ENCODE assay signal across 18 cellular contexts in the genomic region with DNA sequence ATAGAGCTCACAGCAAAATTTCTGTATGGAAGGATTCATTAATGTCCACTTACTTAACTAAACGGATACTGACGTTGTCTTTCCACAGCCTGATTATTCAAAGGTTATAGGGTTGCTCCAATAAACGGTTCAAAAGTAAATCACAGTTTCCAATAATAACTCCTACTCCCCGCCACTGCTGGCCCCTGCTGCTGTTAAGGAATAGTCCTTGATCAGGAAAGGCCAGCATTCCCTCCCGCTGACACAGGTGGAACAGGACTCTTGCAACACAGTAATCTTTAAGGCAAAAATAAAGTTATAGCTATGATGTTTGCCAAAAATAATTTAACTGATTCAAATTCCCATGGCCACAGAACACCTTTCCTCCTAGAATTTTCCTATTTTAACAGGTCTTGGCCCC. TPM values are rescaled to one million over a fixed set of nuclear protein-coding genes. Genes with fewer than 3 reads are reported as not detected.
DNase-seq lines count a peak whose midpoint lies in the region; ATAC-seq, FAIRE-seq and TF ChIP-seq lines count a peak whose summit lies in the region.
"Had no signal": no experiment of that assay in that cellular context is flagged by ENCODE, and none has a peak within 500 bp of the region (broad histone marks: within the 10 kb centered on the region; RNA-seq: fewer than 3 reads in every experiment).

No MANE protein-coding gene starts in this region.

- H4K20me1 ChIP-seq in GM23338 (replicated peaks; ENCODE audit: insufficient read depth) (peaks cover 6% of the 10 kb centered on the region; the same call in 1 of the 2 replicates), astrocyte (ENCODE audit: insufficient read depth, low read length) (peaks cover 66% of the 10 kb centered on the region)

- no peak overlapping the region; the same call in 1 of the 2 replicates for H3K27ac Mint-ChIP-seq in GM23338
- H3K27ac Mint-ChIP-seq in astrocyte (ENCODE audit: unreplicated experiment): peak overlapping the region; percentile 45
- H3K27ac Mint-ChIP-seq: activated naive CD4-positive, alpha-beta T cell treated with anti-CD3 and anti-CD28 coated beads, Interleukin-2, amount 50 U/mL, for 24 hours; natural killer cell treated with Interleukin-12 subunit alpha and Interleukin-12 subunit beta and Interleukin-15 and Interleukin-18, amount 100 ng/mL, for 72 hours; T-helper 1 cell treated with Interleukin-12 subunit alpha and Interleukin-12 subunit beta and Interleukin-4 antibody, amounts not matched to agents 30 μg/mL and 1 μg/mL, for 36 hours had no signal

- FAIRE-seq in astrocyte (lab: Jason Lieb, UNC) (no peak), pancreas (lab: Jason Lieb, UNC) (no peak)
- FAIRE-seq: H54 had no signal

- intact Hi-C loops in left cardiac atrium (cut with DNase I): loop anchor here in 1 of 2 donors (2.0 kb wide), 1 partner anchor 51 kb away; no protein-coding TSS in a partner anchor
- intact Hi-C loops in pancreas (cut with DNase I): loop anchor here in 1 of 3 donors (10.0 kb wide), 1 partner anchor 45 kb away; no protein-coding TSS in a partner anchor

- peaks cover 37% of the 10 kb centered on the region for H3K4me1 ChIP-seq in GM23338 (ENCODE audit: insufficient read depth)
- peaks cover 9% of the 10 kb centered on the region for H3K4me1 ChIP-seq in astrocyte (ENCODE audit: insufficient read depth, low read length)
- peaks cover 10 to 22% (median 13%) of the 10 kb centered on the region in 3 donors for H3K4me1 ChIP-seq in pancreas
- peaks cover 6% of the 10 kb centered on the region for H3K4me1 ChIP-seq in mesendoderm (ENCODE audit: control insufficient read depth, low read depth, low read length)
- H3K4me1 ChIP-seq: BE2C had no signal

- H3K36me3 ChIP-seq in GM23338 (ENCODE audit: insufficient read depth) (no peaks in the 10 kb centered on the region), astrocyte (ENCODE audit: insufficient read depth, low read length) (peaks cover 3% of the 10 kb centered on the region), pancreas (no peaks in the 10 kb centered on the region), mesendoderm (ENCODE audit: control insufficient read depth, insufficient read depth, low read length) (no peaks in the 10 kb centered on the region)
- H3K36me3 ChIP-seq: BE2C had no signal

- H3K18ac ChIP-seq in mesendoderm (ENCODE audit: low read length): no peak overlapping the region

- H3K9me3 Mint-ChIP-seq in GM23338 (no peaks in the 10 kb centered on the region), astrocyte (ENCODE audit: unreplicated experiment) (no peaks in the 10 kb centered on the region)
- H3K9me3 Mint-ChIP-seq: activated naive CD4-positive, alpha-beta T cell treated with anti-CD3 and anti-CD28 coated beads, Interleukin-2, amount 50 U/mL, for 24 hours; natural killer cell treated with Interleukin-12 subunit alpha and Interleukin-12 subunit beta and Interleukin-15 and Interleukin-18, amount 100 ng/mL, for 72 hours; T-helper 1 cell treated with Interleukin-12 subunit alpha and Interleukin-12 subunit beta and Interleukin-4 antibody, amounts not matched to agents 30 μg/mL and 1 μg/mL, for 36 hours had no signal

- H3K79me2 ChIP-seq in GM23338 (replicated peaks; ENCODE audit: insufficient read depth) (peaks cover 70% of the 10 kb centered on the region), astrocyte (ENCODE audit: insufficient read depth, low read length) (peaks cover 90% of the 10 kb centered on the region), mesendoderm (ENCODE audit: control insufficient read depth, insufficient read depth, low read length) (peaks cover 7% of the 10 kb centered on the region)

- H3K4me3 ChIP-seq in GM23338: peak overlapping the region; percentile 44; the same call in 1 of the 2 replicates
- H3K4me3 ChIP-seq in astrocyte (ENCODE audit: insufficient read depth, low read depth, low read length): no peak overlapping the region
- H3K4me3 ChIP-seq in pancreas: no peak overlapping the region
- no peak overlapping the region for H3K4me3 ChIP-seq in mesendoderm (ENCODE audit: low read length)

- DNase-seq in GM23338 (ENCODE audit: low spot score): peak; percentile 30
- peak; percentile 27 for DNase-seq in astrocyte (ENCODE audit: low read depth)
- no peak for DNase-seq in left cardiac atrium
- DNase-seq in pancreas: no peak
- DNase-seq in mesenteric fat pad (ENCODE audit: low spot score): no peak
- no peak for DNase-seq in SIG-M5 treated with dmso at 0.1 percent for 504 hours (lab: John Stamatoyannopoulos, UW; ENCODE audit: unreplicated experiment)
- DNase-seq in mesendoderm: no peak
- DNase-seq: activated CD8-positive, alpha-beta memory T cell treated with anti-CD3 and anti-CD28 coated beads, Interleukin-2, amount 50 U/mL, for 48 hours; BE2C; DMS153; NCI-H446 treated with DMSO at 0.1 percent for 48 hours; stimulated activated CD4-positive, alpha-beta T cell treated with anti-CD3 and anti-CD28 coated beads, Interleukin-12 subunit alpha, Interleukin-12 subunit beta, amount 100 ng/mL, for 4 hours had no signal

- 0 out of 2 replicates have a peak overlapping the region, but pooled peaks have one; percentile 22 for H3K27ac ChIP-seq in GM23338 (ENCODE audit: low read depth)
- peak overlapping the region; percentile 53 for H3K27ac ChIP-seq in astrocyte (ENCODE audit: low read depth, low read length)
- peak overlapping the region in 1 of 4 donors; percentile 15 for H3K27ac ChIP-seq in pancreas
- H3K27ac ChIP-seq in mesendoderm (ENCODE audit: low read depth, low read length): no peak overlapping the region
- H3K27ac ChIP-seq: HL-60 had no signal

- no peak for TF ChIP-seq CTCF in GM23338 (conservative IDR thresholded peaks at IDR 0.05; ENCODE audit: low read depth in 2 of 2)
- TF ChIP-seq CTCF in astrocyte (IDR thresholded peaks at IDR 0.05; ENCODE audit: insufficient read depth, low read depth, low read length): no peak
- peak in 1 of 4 donors; percentile 5 for TF ChIP-seq CTCF in pancreas (IDR thresholded peaks at IDR 0.05)

- H3K23ac ChIP-seq in mesendoderm (ENCODE audit: low read length): no peak overlapping the region

- H2BK120ac ChIP-seq in mesendoderm (ENCODE audit: low read depth, low read length): no peak overlapping the region

- H3K79me1 ChIP-seq in mesendoderm (ENCODE audit: low read length): peaks cover 12% of the 10 kb centered on the region

- ATAC-seq in GM23338: peak; percentile 61
- peak; percentile 22 to 39 for ATAC-seq in left cardiac atrium
- peak; percentile 31 to 57 (median 36) for ATAC-seq in pancreas
- no peak for ATAC-seq in GM19324 (IDR thresholded peaks at IDR 0.05; ENCODE audit: low FRiP score, unreplicated experiment)
- ATAC-seq: natural killer cell treated with Interleukin-12 subunit alpha and Interleukin-12 subunit beta and Interleukin-15 and Interleukin-18, amount 100 ng/mL, for 72 hours had no signal

- H3K36me3 Mint-ChIP-seq in GM23338 (ENCODE audit: low read depth) (peaks cover 11% of the 10 kb centered on the region), astrocyte (ENCODE audit: low read depth, unreplicated experiment) (peaks cover 18% of the 10 kb centered on the region)
- H3K36me3 Mint-ChIP-seq: activated naive CD4-positive, alpha-beta T cell treated with anti-CD3 and anti-CD28 coated beads, Interleukin-2, amount 50 U/mL, for 24 hours; natural killer cell treated with Interleukin-12 subunit alpha and Interleukin-12 subunit beta and Interleukin-15 and Interleukin-18, amount 100 ng/mL, for 72 hours had no signal

- H3K4ac ChIP-seq in mesendoderm (ENCODE audit: low read depth, low read length): no peak overlapping the region

- H4K5ac ChIP-seq in mesendoderm (ENCODE audit: low read length): no peak overlapping the region

- H2AFZ ChIP-seq in GM23338 (no peak overlapping the region), astrocyte (ENCODE audit: low read depth, low read length) (no peak overlapping the region)

- H2BK5ac ChIP-seq in mesendoderm (ENCODE audit: low read length): no peak overlapping the region

- peak overlapping the region; percentile 68 for H3K4me3 Mint-ChIP-seq in GM23338
- H3K4me3 Mint-ChIP-seq in astrocyte (ENCODE audit: unreplicated experiment): no peak overlapping the region
- H3K4me3 Mint-ChIP-seq: activated naive CD4-positive, alpha-beta T cell treated with anti-CD3 and anti-CD28 coated beads, Interleukin-2, amount 50 U/mL, for 24 hours; natural killer cell treated with Interleukin-12 subunit alpha and Interleukin-12 subunit beta and Interleukin-15 and Interleukin-18, amount 100 ng/mL, for 72 hours; T-helper 1 cell treated with Interleukin-12 subunit alpha and Interleukin-12 subunit beta and Interleukin-4 antibody, amounts not matched to agents 30 μg/mL and 1 μg/mL, for 36 hours had no signal

- H3K9me3 ChIP-seq in astrocyte (ENCODE audit: insufficient read depth, low read depth, low read length) (no peaks in the 10 kb centered on the region), pancreas (no peaks in the 10 kb centered on the region)
- H3K9me3 ChIP-seq: BE2C had no signal

- H2BK15ac ChIP-seq in mesendoderm (replicated peaks; ENCODE audit: low read depth): no peak overlapping the region

- H2AK5ac ChIP-seq in mesendoderm (ENCODE audit: low read length): no peak overlapping the region

- peaks cover 5% of the 10 kb centered on the region for H3K27me3 Mint-ChIP-seq in GM23338 (ENCODE audit: insufficient read depth, low read depth, poor library complexity)
- H3K27me3 Mint-ChIP-seq in astrocyte (ENCODE audit: low read depth, unreplicated experiment): no peaks in the 10 kb centered on the region
- H3K27me3 Mint-ChIP-seq: natural killer cell treated with Interleukin-12 subunit alpha and Interleukin-12 subunit beta and Interleukin-15 and Interleukin-18, amount 100 ng/mL, for 72 hours had no signal

- H3K4me2 ChIP-seq in GM23338 (peak overlapping the region; percentile 72), astrocyte (ENCODE audit: low read length) (peak overlapping the region; percentile 54), mesendoderm (ENCODE audit: low read length) (no peak overlapping the region)

- H3K4me1 Mint-ChIP-seq in GM23338 (peaks cover 48% of the 10 kb centered on the region), astrocyte (ENCODE audit: low read depth, unreplicated experiment) (peaks cover 54% of the 10 kb centered on the region)
- H3K4me1 Mint-ChIP-seq: activated naive CD4-positive, alpha-beta T cell treated with anti-CD3 and anti-CD28 coated beads, Interleukin-2, amount 50 U/mL, for 24 hours had no signal

- H3K56ac ChIP-seq in mesendoderm (ENCODE audit: low read length): no peak overlapping the region

- 5 to 8% methylated on average over 5 of the region's 5 CpGs for WGBS in pancreas, 2 donors
- no CpG with 5 or more reads among the region's 5 CpGs for whole genome bisulfite sequencing in mesendoderm (ENCODE audit: extremely low coverage, insufficient coverage, low lambda C conversion rate)

- no peak overlapping the region for H4K8ac ChIP-seq in mesendoderm (ENCODE audit: low read depth, low read length)

- H3K9ac ChIP-seq in astrocyte (ENCODE audit: low read length) (peak overlapping the region; percentile 59), mesendoderm (ENCODE audit: low read length) (no peak overlapping the region)

- H3K9me2 ChIP-seq in GM23338 (ENCODE audit: insufficient read depth): no peaks in the 10 kb centered on the region

- no peaks in the 10 kb centered on the region for H3F3A ChIP-seq in GM23338 (replicated peaks; ENCODE audit: low read depth)

- H3K27me3 ChIP-seq in GM23338 (ENCODE audit: insufficient read depth): no peaks in the 10 kb centered on the region
- H3K27me3 ChIP-seq in astrocyte (ENCODE audit: insufficient read depth, low read length): no peaks in the 10 kb centered on the region
- H3K27me3 ChIP-seq in pancreas: no peaks in the 10 kb centered on the region
- H3K27me3 ChIP-seq in mesendoderm (ENCODE audit: insufficient read depth, low read length, poor library complexity): no peaks in the 10 kb centered on the region

RNA-seq across cellular contexts. Expression of a gene that starts 53.9 kb away (rescaled TPM):
- 124 and 137 TPM in 2 replicates for total RNA-seq in GM23338 (2014; rRNA removed; shearing (Covaris generic))
- polyA plus RNA-seq in GM23338 (2016; fragmentation: Nextera tagmentation; extraction: Ambion mirVana) (31.3 and 37.6 TPM in 2 replicates), pancreas (10 to 100 TPM; 16.9 to 26.6 TPM)
- total RNA-seq in astrocyte (590 and 591 TPM in 2 replicates), left cardiac atrium (10 to 100 TPM; 66.0 to 67.8 TPM), pancreas (10 to 100 TPM; 54.8 to 91.6 (median 71.3) TPM), mesenteric fat pad (50.3 TPM)
- polyA plus RNA-seq in mesendoderm (2013, experiment 1 of 2): 32.3 TPM
- 29.4 TPM for polyA plus RNA-seq in mesendoderm (2013, experiment 2 of 2)
- total RNA-seq: natural killer cell treated with Interleukin-12 subunit alpha and Interleukin-12 subunit beta and Interleukin-15 and Interleukin-18, amount 100 ng/mL, for 72 hours had no signal

Comparison
In these comparisons a context has a peak if more than half of its experiments do, and no peak if none do; other contexts are left out.
1. DNase-seq: peak in GM23338 (single experiment) and astrocyte (single experiment); none in left cardiac atrium (single experiment), pancreas (0 of 6), mesenteric fat pad (single experiment), SIG-M5 treated with dmso at 0.1 percent for 504 hours (single experiment) and mesendoderm (single experiment).